ENCODE assay signal across 7 cellular contexts in the genomic region with DNA sequence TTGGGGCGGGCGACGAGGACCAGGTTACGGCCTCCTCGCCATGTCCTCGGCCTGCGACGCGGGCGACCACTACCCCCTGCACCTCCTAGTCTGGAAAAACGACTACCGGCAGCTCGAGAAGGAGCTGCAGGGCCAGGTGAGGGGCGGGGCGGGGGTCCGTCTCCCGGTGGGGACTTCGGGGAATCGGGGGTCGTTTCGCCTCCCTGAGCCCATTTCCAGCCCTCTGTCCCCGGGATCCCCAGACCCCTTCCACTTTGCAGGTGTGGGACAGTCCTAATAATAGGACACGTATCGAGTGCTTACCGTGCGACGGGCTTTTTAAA. TPM values are rescaled to one million over a fixed set of nuclear protein-coding genes. Genes with fewer than 3 reads are reported as not detected.
DNase-seq lines count a peak whose midpoint lies in the region; ATAC-seq and TF ChIP-seq lines count a peak whose summit lies in the region.

No MANE protein-coding gene starts in this region.

- no peaks in the 10 kb centered on the region for H3K9me3 ChIP-seq in iPS-15b (ENCODE audit: control insufficient read depth, insufficient read depth, low read length)

- no peak for TF ChIP-seq CTCF in HFF-Myc (IDR thresholded peaks at IDR 0.05; ENCODE audit: low read depth, low read length, missing control alignments)

- no peaks in the 10 kb centered on the region for H3K27me3 Mint-ChIP-seq in activated CD4-positive, alpha-beta memory T cell treated with anti-CD3 and anti-CD28 coated beads for 36 hours

- no peak for ATAC-seq in stimulated activated effector memory CD8-positive, alpha-beta T cell treated with anti-CD3 and anti-CD28 coated beads, Interleukin-12 subunit alpha, Interleukin-12 subunit beta, amount 100 ng/mL, for 72 hours
- ATAC-seq in HG03439 (IDR thresholded peaks at IDR 0.05; ENCODE audit: unreplicated experiment): no peak
- ATAC-seq in HG03135 (IDR thresholded peaks at IDR 0.05; ENCODE audit: unreplicated experiment): no peak

- peaks cover 4% of the 10 kb centered on the region for H3K4me1 ChIP-seq in iPS-15b (ENCODE audit: control insufficient read depth, insufficient read depth, low read length)

- H3K4me3 Mint-ChIP-seq in activated CD4-positive, alpha-beta memory T cell treated with anti-CD3 and anti-CD28 coated beads for 36 hours: peak overlapping the region; percentile 98
- H3K4me3 Mint-ChIP-seq in stimulated activated effector memory CD8-positive, alpha-beta T cell treated with anti-CD3 and anti-CD28 coated beads, Interleukin-12 subunit alpha, Interleukin-12 subunit beta, amount 100 ng/mL, for 72 hours: peak overlapping the region; percentile 96

- intact Hi-C loops in activated CD4-positive, alpha-beta memory T cell treated with anti-CD3 and anti-CD28 coated beads for 36 hours (cut with micrococcal nuclease): loop anchor here (1.0 to 10.0 kb wide), 3 partner anchors 99 to 585 kb away; a partner anchor contains a TSS

- H3K4me3 ChIP-seq in HFF-Myc (replicated peaks; ENCODE audit: low read depth, low read length): peak overlapping the region; percentile 82
- peak overlapping the region; percentile 91 for H3K4me3 ChIP-seq in iPS-15b (ENCODE audit: low read depth, low read length)

- H3K36me3 ChIP-seq in iPS-15b (ENCODE audit: control insufficient read depth, insufficient read depth, low read length): no peaks in the 10 kb centered on the region

- CTCF ChIA-PET in activated CD4-positive, alpha-beta memory T cell treated with anti-CD3 and anti-CD28 coated beads for 36 hours (lab: Charles Lee): interaction anchor here (1.1 to 1.4 kb wide), 3 partner anchors 11 to 154 kb away, joined by 3 read pairs; a partner anchor contains a TSS

- no peak overlapping the region for H3K9ac ChIP-seq in iPS-15b (ENCODE audit: low read depth, low read length)

- no peaks in the 10 kb centered on the region for H3K9me3 Mint-ChIP-seq in activated CD4-positive, alpha-beta memory T cell treated with anti-CD3 and anti-CD28 coated beads for 36 hours
- H3K9me3 Mint-ChIP-seq in stimulated activated effector memory CD8-positive, alpha-beta T cell treated with anti-CD3 and anti-CD28 coated beads, Interleukin-12 subunit alpha, Interleukin-12 subunit beta, amount 100 ng/mL, for 72 hours: no peaks in the 10 kb centered on the region

- no peak for DNase-seq in HFF-Myc (ENCODE audit: extremely low read depth, low read depth)
- DNase-seq in activated CD4-positive, alpha-beta memory T cell treated with anti-CD3 and anti-CD28 coated beads for 36 hours: peak; percentile 21
- no peak for DNase-seq in stimulated activated effector memory CD8-positive, alpha-beta T cell treated with anti-CD3 and anti-CD28 coated beads, Interleukin-12 subunit alpha, Interleukin-12 subunit beta, amount 100 ng/mL, for 72 hours (ENCODE audit: low spot score in 2 of 2)
- DNase-seq in activated CD4-positive, CD25-positive, alpha-beta regulatory T cell treated with anti-CD3 and anti-CD28 coated beads, Interleukin-2, amount 50 U/mL, for 72 hours: no peak

- POLR2A ChIA-PET in activated CD4-positive, alpha-beta memory T cell treated with anti-CD3 and anti-CD28 coated beads for 36 hours (lab: Charles Lee): interaction anchor here (1.1 kb wide), 2 partner anchors 15 to 26 kb away, joined by 3 read pairs; no protein-coding TSS in a partner anchor

- peak overlapping the region; percentile 88 for H3K27ac Mint-ChIP-seq in activated CD4-positive, alpha-beta memory T cell treated with anti-CD3 and anti-CD28 coated beads for 36 hours
- peak overlapping the region; percentile 99 for H3K27ac Mint-ChIP-seq in stimulated activated effector memory CD8-positive, alpha-beta T cell treated with anti-CD3 and anti-CD28 coated beads, Interleukin-12 subunit alpha, Interleukin-12 subunit beta, amount 100 ng/mL, for 72 hours

- H3K27me3 ChIP-seq in iPS-15b (ENCODE audit: control insufficient read depth, insufficient read depth, low read length): peaks cover 11% of the 10 kb centered on the region

- peaks cover 8% of the 10 kb centered on the region for H3K36me3 Mint-ChIP-seq in activated CD4-positive, alpha-beta memory T cell treated with anti-CD3 and anti-CD28 coated beads for 36 hours
- peaks cover 18% of the 10 kb centered on the region for H3K36me3 Mint-ChIP-seq in stimulated activated effector memory CD8-positive, alpha-beta T cell treated with anti-CD3 and anti-CD28 coated beads, Interleukin-12 subunit alpha, Interleukin-12 subunit beta, amount 100 ng/mL, for 72 hours

- peaks cover 58% of the 10 kb centered on the region for H3K4me1 Mint-ChIP-seq in activated CD4-positive, alpha-beta memory T cell treated with anti-CD3 and anti-CD28 coated beads for 36 hours (ENCODE audit: low read depth)
- H3K4me1 Mint-ChIP-seq in stimulated activated effector memory CD8-positive, alpha-beta T cell treated with anti-CD3 and anti-CD28 coated beads, Interleukin-12 subunit alpha, Interleukin-12 subunit beta, amount 100 ng/mL, for 72 hours: peaks cover 49% of the 10 kb centered on the region

RNA-seq across cellular contexts. Expression of a gene that starts 0.4 kb away (rescaled TPM):
- 10 to 100 TPM; 45.0 to 46.6 TPM for total RNA-seq in activated CD4-positive, alpha-beta memory T cell treated with anti-CD3 and anti-CD28 coated beads for 36 hours

RNA-seq across cellular contexts. Expression of a gene that starts 3.4 kb away (rescaled TPM):
- total RNA-seq in activated CD4-positive, alpha-beta memory T cell treated with anti-CD3 and anti-CD28 coated beads for 36 hours: 10 to 100 TPM; 52.1 to 56.7 TPM

RNA-seq across cellular contexts. Expression of a gene that starts 48.7 kb away (rescaled TPM):
- total RNA-seq in activated CD4-positive, alpha-beta memory T cell treated with anti-CD3 and anti-CD28 coated beads for 36 hours: 10 to 100 TPM; 14.2 to 17.1 TPM
